ENCODE assay signal across 8 cellular contexts in the genomic region with DNA sequence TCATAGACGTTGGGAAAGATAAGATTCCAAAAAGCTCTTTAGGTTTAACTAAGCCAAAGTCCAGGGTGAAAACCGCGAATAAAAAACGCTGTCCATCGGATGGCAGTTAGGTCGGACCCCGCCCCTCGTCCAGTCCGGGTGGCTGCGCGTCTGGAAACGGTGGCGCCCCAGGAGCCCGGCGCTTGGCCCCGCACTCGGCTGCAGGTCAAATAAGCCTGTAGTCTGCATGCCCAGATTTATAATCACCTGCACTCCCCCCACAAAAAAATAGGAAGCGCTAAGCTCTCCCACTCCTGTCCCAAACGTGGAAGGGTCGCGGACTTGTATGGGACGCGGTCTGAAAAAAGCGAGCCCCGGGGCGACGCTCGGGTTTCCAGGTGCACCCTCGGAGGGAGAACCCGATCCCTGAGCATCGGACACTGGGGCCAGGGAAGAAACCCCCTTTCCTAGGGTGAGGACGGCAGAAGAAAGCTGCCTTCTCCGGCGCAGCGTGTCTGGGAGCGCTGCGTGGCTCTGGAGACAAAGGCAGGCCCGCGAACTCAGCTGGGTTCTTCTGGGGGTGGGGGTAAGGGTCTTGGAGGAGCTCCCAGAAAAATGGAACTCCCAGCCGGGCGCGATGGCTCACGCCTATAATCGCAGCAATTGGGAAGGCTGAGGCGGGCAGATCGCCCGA.
A peak's percentile ranks its signal among the peaks of the same experiment; 100 is the strongest.
DNase-seq lines count a peak whose midpoint lies in the region; ATAC-seq lines count a peak whose summit lies in the region.

No MANE protein-coding gene starts in this region.

- intact Hi-C loops in head of caudate nucleus (cut with DNase I), result no loop called here

- ATAC-seq in HG03045 (IDR thresholded peaks at IDR 0.05; ENCODE audit: unreplicated experiment), result peak; percentile 13
- no peak for ATAC-seq in HG03469 (IDR thresholded peaks at IDR 0.05; ENCODE audit: unreplicated experiment)

- DNase-seq in activated T-cell treated with anti-CD3 and anti-CD28 coated beads for 1 hour (ENCODE audit: low read depth) (peak; percentile 7), activated T-cell treated with anti-CD3 and anti-CD28 coated beads for 4 hours (no peak), NCI-H526 treated with DMSO at 0.1 percent for 48 hours (lab: John Stamatoyannopoulos, UW) (peak; percentile 24), head of caudate nucleus (peak; percentile 16 to 87 (median 70)), nucleus accumbens (lab: John Stamatoyannopoulos, UW) (peak in 48 of 56 donors; percentile 19 to 81 (median 58))
- peak; percentile 36 for DNase-seq in activated naive CD4-positive, alpha-beta T cell treated with anti-CD3 and anti-CD28 coated beads, Interleukin-2, amount 50 U/mL, for 16 hours
